7 cellular contexts compared by ENCODE assay signal in genomic region chr1:43000271-43000670, GRCh38.
"Had no signal": no experiment of that assay in that cellular context is flagged by ENCODE, and none has a peak within 500 bp of the region (broad histone marks: within the 10 kb centered on the region; RNA-seq: fewer than 3 reads in every experiment).

No MANE protein-coding gene starts in this region.

- FAIRE-seq: HepG2, HTR-8/SVneo, K562 had no signal

- H3K4me3 Mint-ChIP-seq: IgD-negative memory B cell had no signal

- H3K27me3 Mint-ChIP-seq: IgD-negative memory B cell had no signal

- DNase-seq: IMR-90, KBM-7 had no signal

- H3K27ac Mint-ChIP-seq: IgD-negative memory B cell had no signal

- H3K27ac ChIP-seq: HL-60 had no signal

- ATAC-seq: HepG2, K562 had no signal

- H3K36me3 Mint-ChIP-seq: IgD-negative memory B cell had no signal

- H3K4me3 ChIP-seq: K562 had no signal

- H3K9me3 Mint-ChIP-seq: IgD-negative memory B cell had no signal
